ENCODE assay signal across 29 cellular contexts in genomic region chr10:123687758-123688157, GRCh38. TPM values are rescaled to one million over a fixed set of nuclear protein-coding genes. Genes with fewer than 3 reads are reported as not detected.
DNase-seq lines count a peak whose midpoint lies in the region; ATAC-seq and TF ChIP-seq lines count a peak whose summit lies in the region.
"Had no signal": no experiment of that assay in that cellular context is flagged by ENCODE, and none has a peak within 500 bp of the region (broad histone marks: within the 10 kb centered on the region; RNA-seq: fewer than 3 reads in every experiment).

No MANE protein-coding gene starts in this region.

- no peak; the same call in 1 of the 2 replicates for TF ChIP-seq CTCF in A673 (conservative IDR thresholded peaks at IDR 0.05; ENCODE audit: low read depth, low read length)
- peak; percentile 38 to 69 for TF ChIP-seq CTCF in GM23338 (conservative IDR thresholded peaks at IDR 0.05; ENCODE audit: low read depth in 2 of 2)
- no peak for TF ChIP-seq CTCF in adrenal gland (IDR thresholded peaks at IDR 0.05)

- no TSS peak for BruUV-seq in A673 (replicated peaks; lab: Mats Ljungman, UMichigan)

- H3K79me2 ChIP-seq in GM23338 (replicated peaks; ENCODE audit: insufficient read depth) = no peaks in the 10 kb centered on the region

- DNase-seq in A673 (ENCODE audit: low spot score) (peak; percentile 8), GM23338 (ENCODE audit: low spot score) (peak; percentile 52), OCI-M1 (lab: John Stamatoyannopoulos, UW) (peak; percentile 2), islet precursor cell (peak; percentile 81), adrenal gland (no peak), NCI-H1048 (lab: John Stamatoyannopoulos, UW) (no peak)
- DNase-seq: activated CD4-positive, alpha-beta T cell treated with anti-CD3 and anti-CD28 coated beads for 48 hours; activated CD8-positive, alpha-beta memory T cell treated with anti-CD3 and anti-CD28 coated beads, Interleukin-2, amount 10 ng/mL, durations not matched to agents 7 days and 5 days; activated naive CD8-positive, alpha-beta T cell treated with anti-CD3 and anti-CD28 coated beads for 36 hours; CD8-positive, alpha-beta memory T cell; DMS53; erythroblast; foreskin melanocyte; hippocampal formation; lower lobe of right lung; MV-4-11; NCI-H187; NCI-H2227 treated with DMSO at 0.1 percent for 48 hours; psoas muscle; stimulated activated CD4-positive, alpha-beta T cell treated with anti-CD3 and anti-CD28 coated beads, Interleukin-1b, Interleukin-23, amount 100 ng/mL, for 48 hours; T-helper 17 cell had no signal

- intact Hi-C loops in A673 (cut with micrococcal nuclease; ENCODE audit: unreplicated experiment) = no loop called here
- intact Hi-C loops in adrenal gland (cut with DNase I) = no loop called here

- no peak overlapping the region for H3K4me3 Mint-ChIP-seq in GM23338
- H3K4me3 Mint-ChIP-seq: activated CD8-positive, alpha-beta memory T cell treated with anti-CD3 and anti-CD28 coated beads, Interleukin-2, amount 10 ng/mL, durations not matched to agents 7 days and 5 days; activated naive CD8-positive, alpha-beta T cell treated with anti-CD3 and anti-CD28 coated beads for 36 hours; CD8-positive, alpha-beta memory T cell; central memory CD8-positive, alpha-beta T cell; stimulated activated memory B cell treated with anti-CD40 and anti-IgM and Interleukin-4, amounts not matched to agents 10 μg/mL and 1 μg/mL and 100 μg/mL, for 72 hours; T-helper 17 cell had no signal

- no peaks in the 10 kb centered on the region for H3K36me3 ChIP-seq in A673 (ENCODE audit: insufficient read depth, low read length, poor library complexity, severe bottlenecking)
- no peaks in the 10 kb centered on the region for H3K36me3 ChIP-seq in GM23338 (ENCODE audit: insufficient read depth)
- no peaks in the 10 kb centered on the region for H3K36me3 ChIP-seq in adrenal gland (replicated peaks in 1 of 2)
- H3K36me3 ChIP-seq: lower lobe of right lung had no signal

- H3K27me3 Mint-ChIP-seq in GM23338 (ENCODE audit: insufficient read depth, low read depth, poor library complexity) = peaks cover 2% of the 10 kb centered on the region
- H3K27me3 Mint-ChIP-seq: activated CD8-positive, alpha-beta memory T cell treated with anti-CD3 and anti-CD28 coated beads, Interleukin-2, amount 10 ng/mL, durations not matched to agents 7 days and 5 days had no signal

- no peaks in the 10 kb centered on the region for H4K20me1 ChIP-seq in GM23338 (replicated peaks; ENCODE audit: insufficient read depth)

- H3K9me2 ChIP-seq in GM23338 (ENCODE audit: insufficient read depth) = no peaks in the 10 kb centered on the region

- H3K9me3 ChIP-seq in A673 (ENCODE audit: low read depth, low read length, poor library complexity, severe bottlenecking) = no peaks in the 10 kb centered on the region
- H3K9me3 ChIP-seq in adrenal gland (replicated peaks in 1 of 3) = no peaks in the 10 kb centered on the region
- H3K9me3 ChIP-seq: lower lobe of right lung, psoas muscle had no signal

- H3F3A ChIP-seq in GM23338 (replicated peaks; ENCODE audit: low read depth) = no peaks in the 10 kb centered on the region

- TF ChIP-seq POLR2A in adrenal gland (IDR thresholded peaks at IDR 0.05) = no peak

- H3K27me3 ChIP-seq in A673 (replicated peaks; ENCODE audit: insufficient read depth, low read depth, low read length, poor library complexity) (peaks cover 45% of the 10 kb centered on the region), GM23338 (ENCODE audit: insufficient read depth) (no peaks in the 10 kb centered on the region), adrenal gland (no peaks in the 10 kb centered on the region)

- H3K36me3 Mint-ChIP-seq in GM23338 (ENCODE audit: low read depth) = no peaks in the 10 kb centered on the region
- H3K36me3 Mint-ChIP-seq: activated CD8-positive, alpha-beta memory T cell treated with anti-CD3 and anti-CD28 coated beads, Interleukin-2, amount 10 ng/mL, durations not matched to agents 7 days and 5 days; activated naive CD8-positive, alpha-beta T cell treated with anti-CD3 and anti-CD28 coated beads for 36 hours; CD8-positive, alpha-beta memory T cell; stimulated activated memory B cell treated with anti-CD40 and anti-IgM and Interleukin-4, amounts not matched to agents 10 μg/mL and 1 μg/mL and 100 μg/mL, for 72 hours had no signal

- H2AFZ ChIP-seq in GM23338 = no peak overlapping the region

- CTCF ChIA-PET in A673 (lab: Charles Lee) = interaction anchor here (0.5 to 0.6 kb wide), 2 partner anchors 220 to 221 kb away, joined by 3 to 5 read pairs; no protein-coding TSS in a partner anchor

- POLR2A ChIA-PET in A673 (lab: Charles Lee; ENCODE audit: low non-redundant PET) = no interaction called here

- H3K4me3 ChIP-seq in A673 (ENCODE audit: low read depth, low read length, poor library complexity, severe bottlenecking) (no peak overlapping the region), GM23338 (no peak overlapping the region), adrenal gland (no peak overlapping the region)
- H3K4me3 ChIP-seq: lower lobe of right lung, psoas muscle, SK-N-MC, skin epidermis had no signal

- H3K27ac Mint-ChIP-seq in GM23338 = no peak overlapping the region
- H3K27ac Mint-ChIP-seq: activated CD8-positive, alpha-beta memory T cell treated with anti-CD3 and anti-CD28 coated beads, Interleukin-2, amount 10 ng/mL, durations not matched to agents 7 days and 5 days; activated naive CD8-positive, alpha-beta T cell treated with anti-CD3 and anti-CD28 coated beads for 36 hours; CD8-positive, alpha-beta memory T cell; IgD-negative memory B cell; stimulated activated memory B cell treated with anti-CD40 and anti-IgM and Interleukin-4, amounts not matched to agents 10 μg/mL and 1 μg/mL and 100 μg/mL, for 72 hours had no signal

- H3K4me1 Mint-ChIP-seq in GM23338 = no peaks in the 10 kb centered on the region
- H3K4me1 Mint-ChIP-seq: activated CD8-positive, alpha-beta memory T cell treated with anti-CD3 and anti-CD28 coated beads, Interleukin-2, amount 10 ng/mL, durations not matched to agents 7 days and 5 days; activated naive CD8-positive, alpha-beta T cell treated with anti-CD3 and anti-CD28 coated beads for 36 hours; CD8-positive, alpha-beta memory T cell; central memory CD8-positive, alpha-beta T cell; stimulated activated memory B cell treated with anti-CD40 and anti-IgM and Interleukin-4, amounts not matched to agents 10 μg/mL and 1 μg/mL and 100 μg/mL, for 72 hours; T-helper 17 cell had no signal

- no peaks in the 10 kb centered on the region for H3K9me3 Mint-ChIP-seq in GM23338
- H3K9me3 Mint-ChIP-seq: activated naive CD8-positive, alpha-beta T cell treated with anti-CD3 and anti-CD28 coated beads for 36 hours; central memory CD8-positive, alpha-beta T cell; IgD-negative memory B cell; stimulated activated memory B cell treated with anti-CD40 and anti-IgM and Interleukin-4, amounts not matched to agents 10 μg/mL and 1 μg/mL and 100 μg/mL, for 72 hours had no signal

- H3K4me1 ChIP-seq in A673 (ENCODE audit: insufficient read depth, low read length, poor library complexity, severe bottlenecking) (no peaks in the 10 kb centered on the region), GM23338 (ENCODE audit: insufficient read depth) (no peaks in the 10 kb centered on the region), adrenal gland (replicated peaks in 1 of 2) (no peaks in the 10 kb centered on the region)
- H3K4me1 ChIP-seq: lower lobe of right lung, psoas muscle had no signal

- ATAC-seq in GM23338 (peak; percentile 83), HG02610 (IDR thresholded peaks at IDR 0.05; ENCODE audit: unreplicated experiment) (no peak)
- ATAC-seq: activated CD8-positive, alpha-beta memory T cell treated with anti-CD3 and anti-CD28 coated beads, Interleukin-2, amount 10 ng/mL, durations not matched to agents 7 days and 5 days; lower lobe of right lung; psoas muscle; stimulated activated memory B cell treated with anti-CD40 and anti-IgM and Interleukin-4, amounts not matched to agents 10 μg/mL and 1 μg/mL and 100 μg/mL, for 72 hours; T-helper 17 cell had no signal

- no peak overlapping the region for H3K27ac ChIP-seq in A673 (ENCODE audit: low read depth, low read length, poor library complexity, severe bottlenecking)
- no peak overlapping the region for H3K27ac ChIP-seq in GM23338 (ENCODE audit: low read depth)
- no peak overlapping the region for H3K27ac ChIP-seq in adrenal gland
- H3K27ac ChIP-seq: HL-60, lower lobe of right lung, psoas muscle, SK-N-MC, skin epidermis had no signal

- no peak overlapping the region for H3K4me2 ChIP-seq in GM23338

- 47 to 72% (median 56%) methylated on average over 12 to 13 of the region's 13 CpGs for WGBS in adrenal gland, 4 donors

TF ChIP-seq in GM23338, 12 proteins besides CTCF, POLR2A, EP300 and RAD21 (continues in another document):
- no peak for TF ChIP-seq ETS1 (IDR thresholded peaks at IDR 0.05)

RNA-seq across cellular contexts. Expression of gene GPR26, which starts 21.6 kb away (rescaled TPM):
- total RNA-seq in A673 (2021) (not detected in 2 replicates), adrenal gland (not detected)
- total RNA-seq in GM23338 (2014; rRNA removed; shearing (Covaris generic)) = 0.04 and 0.07 TPM in 2 replicates
- polyA plus RNA-seq in GM23338 (2016; fragmentation: Nextera tagmentation; extraction: Ambion mirVana) (0.06 TPM in 1 of 2 replicates, not detected in the other), adrenal gland (not detected)
- total RNA-seq: activated CD8-positive, alpha-beta memory T cell treated with anti-CD3 and anti-CD28 coated beads, Interleukin-2, amount 10 ng/mL, durations not matched to agents 7 days and 5 days; activated naive CD8-positive, alpha-beta T cell treated with anti-CD3 and anti-CD28 coated beads for 36 hours; CD8-positive, alpha-beta memory T cell; lower lobe of right lung; psoas muscle; T-helper 17 cell had no signal
- polyA plus RNA-seq: CD8-positive, alpha-beta memory T cell; IgD-negative memory B cell; keratinocyte had no signal

Comparison
In these comparisons a context has a peak if more than half of its experiments do, and no peak if none do; other contexts are left out.
1. DNase-seq: peak in A673 (single experiment), GM23338 (single experiment), OCI-M1 (single experiment) and islet precursor cell (single experiment); none in adrenal gland (0 of 7) and NCI-H1048 (single experiment).
2. CTCF ChIP-seq: peak in GM23338 (2 of 2); none in A673 (single experiment) and adrenal gland (0 of 6).